Comparison of ENCODE assay signal across 27 cellular contexts in genomic region chr4:13944095-13944501, GRCh38.
DNase-seq lines count a peak whose midpoint lies in the region; ATAC-seq and TF ChIP-seq lines count a peak whose summit lies in the region.
"Had no signal": no experiment of that assay in that cellular context is flagged by ENCODE, and none has a peak within 500 bp of the region (broad histone marks: within the 10 kb centered on the region; RNA-seq: fewer than 3 reads in every experiment).

No MANE protein-coding gene starts in this region.

- no peak overlapping the region for H3K27ac Mint-ChIP-seq in MCF 10A (ENCODE audit: low read depth, unreplicated experiment)
- H3K27ac Mint-ChIP-seq in type B pancreatic cell = no peak overlapping the region
- H3K27ac Mint-ChIP-seq: activated CD4-positive, alpha-beta memory T cell treated with anti-CD3 and anti-CD28 coated beads, Interleukin-2, amount 10 ng/mL, durations not matched to agents 7 days and 5 days; activated naive CD4-positive, alpha-beta T cell treated with anti-CD3 and anti-CD28 coated beads for 36 hours; activated T-helper 1 cell treated with anti-CD3 and anti-CD28 coated beads, Interleukin-12 subunit alpha, Interleukin-12 subunit beta, Interleukin-2, Interleukin-4 antibody, amounts not matched to agents 30 ng/mL and 10 ng/mL and 1 ng/mL, durations not matched to agents 14 hours and 24 hours and 36 hours; GM23338; HFFc6; natural killer cell treated with Interleukin-12 subunit alpha and Interleukin-12 subunit beta and Interleukin-15 and Interleukin-18, amount 100 ng/mL, for 72 hours; stimulated activated memory B cell treated with anti-CD40 and anti-IgM and Interleukin-4, amounts not matched to agents 10 μg/mL and 1 μg/mL and 100 μg/mL, for 72 hours; T-helper 17 cell had no signal

- H3K27ac ChIP-seq in esophagus squamous epithelium = no peak overlapping the region
- H3K27ac ChIP-seq in parathyroid adenoma = peak overlapping the region; percentile 70
- H3K27ac ChIP-seq: BLaER1 treated with 17β-estradiol and CSF1 and Interleukin-3, amounts not matched to agents 10 nM and 100 nM; dorsolateral prefrontal cortex; upper lobe of right lung had no signal

- H3K9me3 ChIP-seq in esophagus squamous epithelium (no peaks in the 10 kb centered on the region), parathyroid adenoma (ENCODE audit: control insufficient read depth, low read length) (no peaks in the 10 kb centered on the region)
- H3K9me3 ChIP-seq: BLaER1 treated with 17β-estradiol and CSF1 and Interleukin-3, amounts not matched to agents 10 nM and 100 nM; mucosa of descending colon; upper lobe of right lung had no signal

- H3K4me3 ChIP-seq in esophagus squamous epithelium (peak overlapping the region in 3 of 4 donors; percentile 21 to 34 (median 25)), parathyroid adenoma (ENCODE audit: low read depth, low read length) (no peak overlapping the region)
- H3K4me3 ChIP-seq: BLaER1 treated with 17β-estradiol and CSF1 and Interleukin-3, amounts not matched to agents 10 nM and 100 nM; dorsolateral prefrontal cortex; GM23338; mucosa of descending colon; upper lobe of right lung had no signal

- no peaks in the 10 kb centered on the region for H3K36me3 Mint-ChIP-seq in MCF 10A (ENCODE audit: insufficient read depth, unreplicated experiment)
- H3K36me3 Mint-ChIP-seq in type B pancreatic cell = no peaks in the 10 kb centered on the region
- H3K36me3 Mint-ChIP-seq: natural killer cell treated with Interleukin-12 subunit alpha and Interleukin-12 subunit beta and Interleukin-15 and Interleukin-18, amount 100 ng/mL, for 72 hours; stimulated activated memory B cell treated with anti-CD40 and anti-IgM and Interleukin-4, amounts not matched to agents 10 μg/mL and 1 μg/mL and 100 μg/mL, for 72 hours had no signal

- no peak overlapping the region for H3K4me2 ChIP-seq in parathyroid adenoma (ENCODE audit: low read length)
- H3K4me2 ChIP-seq: BLaER1 treated with 17β-estradiol and CSF1 and Interleukin-3, amounts not matched to agents 10 nM and 100 nM; GM23338 had no signal

- TF ChIP-seq CTCF in MCF 10A (IDR thresholded peaks at IDR 0.05; ENCODE audit: unreplicated experiment) = no peak
- TF ChIP-seq CTCF in esophagus squamous epithelium (IDR thresholded peaks at IDR 0.05) = no peak
- no peak for TF ChIP-seq CTCF in parathyroid adenoma (IDR thresholded peaks at IDR 0.05)
- no peak for TF ChIP-seq CTCF in type B pancreatic cell (conservative IDR thresholded peaks at IDR 0.05)

- WGBS in esophagus squamous epithelium, 2 donors = 24 to 44% methylated on average over 7 to 8 of the region's 10 CpGs

- peak overlapping the region; percentile 38 for H3K4me3 Mint-ChIP-seq in MCF 10A (ENCODE audit: unreplicated experiment)
- H3K4me3 Mint-ChIP-seq in type B pancreatic cell = no peak overlapping the region
- H3K4me3 Mint-ChIP-seq: activated CD4-positive, alpha-beta memory T cell treated with anti-CD3 and anti-CD28 coated beads, Interleukin-2, amount 10 ng/mL, durations not matched to agents 7 days and 5 days; activated naive CD4-positive, alpha-beta T cell treated with anti-CD3 and anti-CD28 coated beads for 36 hours; activated T-helper 1 cell treated with anti-CD3 and anti-CD28 coated beads, Interleukin-12 subunit alpha, Interleukin-12 subunit beta, Interleukin-2, Interleukin-4 antibody, amounts not matched to agents 30 ng/mL and 10 ng/mL and 1 ng/mL, durations not matched to agents 14 hours and 24 hours and 36 hours; central memory CD8-positive, alpha-beta T cell; GM23338; HFFc6; natural killer cell treated with Interleukin-12 subunit alpha and Interleukin-12 subunit beta and Interleukin-15 and Interleukin-18, amount 100 ng/mL, for 72 hours; stimulated activated memory B cell treated with anti-CD40 and anti-IgM and Interleukin-4, amounts not matched to agents 10 μg/mL and 1 μg/mL and 100 μg/mL, for 72 hours; T-helper 17 cell had no signal

- H3K9me3 Mint-ChIP-seq in MCF 10A (ENCODE audit: unreplicated experiment) = no peaks in the 10 kb centered on the region
- no peaks in the 10 kb centered on the region for H3K9me3 Mint-ChIP-seq in type B pancreatic cell
- H3K9me3 Mint-ChIP-seq: activated CD4-positive, alpha-beta memory T cell treated with anti-CD3 and anti-CD28 coated beads, Interleukin-2, amount 10 ng/mL, durations not matched to agents 7 days and 5 days; activated naive CD4-positive, alpha-beta T cell treated with anti-CD3 and anti-CD28 coated beads for 36 hours; activated T-helper 1 cell treated with anti-CD3 and anti-CD28 coated beads, Interleukin-12 subunit alpha, Interleukin-12 subunit beta, Interleukin-2, Interleukin-4 antibody, amounts not matched to agents 30 ng/mL and 10 ng/mL and 1 ng/mL, durations not matched to agents 14 hours and 24 hours and 36 hours; central memory CD8-positive, alpha-beta T cell; GM23338; HFFc6; natural killer cell treated with Interleukin-12 subunit alpha and Interleukin-12 subunit beta and Interleukin-15 and Interleukin-18, amount 100 ng/mL, for 72 hours; stimulated activated memory B cell treated with anti-CD40 and anti-IgM and Interleukin-4, amounts not matched to agents 10 μg/mL and 1 μg/mL and 100 μg/mL, for 72 hours had no signal

- no TSS peak for BruUV-seq in MCF 10A (replicated peaks; lab: Mats Ljungman, UMichigan)

- H3K9ac ChIP-seq in parathyroid adenoma = no peak overlapping the region
- H3K9ac ChIP-seq: BLaER1 treated with 17β-estradiol and CSF1 and Interleukin-3, amounts not matched to agents 10 nM and 100 nM had no signal

- DNase-seq in NCI-H1694 (lab: John Stamatoyannopoulos, UW) (peak; percentile 90), MCF 10A (ENCODE audit: unreplicated experiment) (peak; percentile 90), esophagus squamous epithelium (lab: John Stamatoyannopoulos, UW) (no peak), left colon (no peak), type B pancreatic cell (ENCODE audit: extremely low spot score, unreplicated experiment) (no peak)
- no peak for DNase-seq in stimulated activated naive CD8-positive, alpha-beta T cell treated with anti-CD3 and anti-CD28 coated beads, Interleukin-15, Interleukin-2, amounts not matched to agents 100 U/mL and 50 U/mL, for 24 hours
- DNase-seq: activated CD4-positive, alpha-beta memory T cell treated with anti-CD3 and anti-CD28 coated beads, Interleukin-2, amount 10 ng/mL, durations not matched to agents 7 days and 5 days; activated CD8-positive, alpha-beta memory T cell treated with anti-CD3 and anti-CD28 coated beads, Interleukin-2, amount 50 U/mL, for 4 hours; activated naive CD4-positive, alpha-beta T cell treated with anti-CD3 and anti-CD28 coated beads for 36 hours; DMS53; HFFc6; IMR-90; mucosa of descending colon; NCI-H1436 treated with DMSO at 0.1 percent for 48 hours; NCI-H510A; T-helper 17 cell; upper lobe of right lung had no signal

- H3K4me1 Mint-ChIP-seq in MCF 10A (ENCODE audit: insufficient read depth, unreplicated experiment) (peaks cover 14% of the 10 kb centered on the region), type B pancreatic cell (ENCODE audit: unreplicated experiment) (no peaks in the 10 kb centered on the region)
- H3K4me1 Mint-ChIP-seq: activated CD4-positive, alpha-beta memory T cell treated with anti-CD3 and anti-CD28 coated beads, Interleukin-2, amount 10 ng/mL, durations not matched to agents 7 days and 5 days; central memory CD8-positive, alpha-beta T cell; T-helper 17 cell had no signal

- peak in 1 of 4 donors; percentile 11 for TF ChIP-seq POLR2A in esophagus squamous epithelium (IDR thresholded peaks at IDR 0.05)

- peaks cover 0 to 8% (median 0%) of the 10 kb centered on the region in 3 donors for H3K4me1 ChIP-seq in esophagus squamous epithelium
- peaks cover 16% of the 10 kb centered on the region for H3K4me1 ChIP-seq in parathyroid adenoma
- H3K4me1 ChIP-seq: BLaER1 treated with 17β-estradiol and CSF1 and Interleukin-3, amounts not matched to agents 10 nM and 100 nM; upper lobe of right lung had no signal

- intact Hi-C loops in MCF 10A (cut with micrococcal nuclease) (no loop called here), esophagus squamous epithelium (cut with DNase I) (no loop called here), left colon (cut with DNase I, micrococcal nuclease) (no loop called here)

- H3K79me2 ChIP-seq in parathyroid adenoma = no peaks in the 10 kb centered on the region

- H3K27me3 Mint-ChIP-seq in MCF 10A (ENCODE audit: insufficient read depth, unreplicated experiment) (no peaks in the 10 kb centered on the region), type B pancreatic cell (no peaks in the 10 kb centered on the region)
- H3K27me3 Mint-ChIP-seq: activated CD4-positive, alpha-beta memory T cell treated with anti-CD3 and anti-CD28 coated beads, Interleukin-2, amount 10 ng/mL, durations not matched to agents 7 days and 5 days; central memory CD8-positive, alpha-beta T cell; natural killer cell treated with Interleukin-12 subunit alpha and Interleukin-12 subunit beta and Interleukin-15 and Interleukin-18, amount 100 ng/mL, for 72 hours; stimulated activated memory B cell treated with anti-CD40 and anti-IgM and Interleukin-4, amounts not matched to agents 10 μg/mL and 1 μg/mL and 100 μg/mL, for 72 hours; T-helper 17 cell had no signal

- H3K27me3 ChIP-seq in esophagus squamous epithelium (no peaks in the 10 kb centered on the region), parathyroid adenoma (ENCODE audit: control insufficient read depth, insufficient read depth, low read length) (no peaks in the 10 kb centered on the region)
- H3K27me3 ChIP-seq: BLaER1 treated with 17β-estradiol and CSF1 and Interleukin-3, amounts not matched to agents 10 nM and 100 nM; dorsolateral prefrontal cortex; upper lobe of right lung had no signal

- POLR2A ChIA-PET in MCF 10A (lab: Yijun Ruan, JAX) = no interaction called here

- CTCF ChIA-PET in MCF 10A (lab: Yijun Ruan, JAX) = no interaction called here

- H3K36me3 ChIP-seq in esophagus squamous epithelium (no peaks in the 10 kb centered on the region), parathyroid adenoma (ENCODE audit: control insufficient read depth, insufficient read depth, low read length) (no peaks in the 10 kb centered on the region)
- H3K36me3 ChIP-seq: BLaER1 treated with 17β-estradiol and CSF1 and Interleukin-3, amounts not matched to agents 10 nM and 100 nM; upper lobe of right lung had no signal

- no peak overlapping the region for H2AFZ ChIP-seq in parathyroid adenoma
- H2AFZ ChIP-seq: GM23338 had no signal

- ATAC-seq in stimulated activated naive CD8-positive, alpha-beta T cell treated with anti-CD3 and anti-CD28 coated beads, Interleukin-15, Interleukin-2, amounts not matched to agents 100 U/mL and 50 U/mL, for 24 hours = no peak
- ATAC-seq in HG03565 (IDR thresholded peaks at IDR 0.05; ENCODE audit: unreplicated experiment) = no peak
- no peak for ATAC-seq in left colon
- ATAC-seq: activated CD4-positive, CD25-positive, alpha-beta regulatory T cell treated with anti-CD3 and anti-CD28 coated beads, Interleukin-2, amount 50 U/mL, for 24 hours; GM23338; mucosa of descending colon; natural killer cell treated with Interleukin-12 subunit alpha and Interleukin-12 subunit beta and Interleukin-15 and Interleukin-18, amount 100 ng/mL, for 72 hours; stimulated activated memory B cell treated with anti-CD40 and anti-IgM and Interleukin-4, amounts not matched to agents 10 μg/mL and 1 μg/mL and 100 μg/mL, for 72 hours; T-helper 17 cell; upper lobe of right lung had no signal

Comparison
In these comparisons a context has a peak if more than half of its experiments do, and no peak if none do; other contexts are left out.
1. DNase-seq: peak in NCI-H1694 (single experiment) and MCF 10A (single experiment); none in esophagus squamous epithelium (single experiment), stimulated activated naive CD8-positive, alpha-beta T cell treated with anti-CD3 and anti-CD28 coated beads, Interleukin-15, Interleukin-2, amounts not matched to agents 100 U/mL and 50 U/mL, for 24 hours (single experiment), left colon (0 of 2) and type B pancreatic cell (single experiment).